In genomic region chr21:41425954-41426655, GRCh38 we compare ENCODE assay signal across 7 cellular contexts. TPM values are rescaled to one million over a fixed set of nuclear protein-coding genes. Genes with fewer than 3 reads are reported as not detected.
DNase-seq lines count a peak whose midpoint lies in the region; ATAC-seq and TF ChIP-seq lines count a peak whose summit lies in the region.

TSS of gene MX1 (plus strand) at chr21:41426239. CDS start at chr21:41432071, 5,832 bp downstream.

- H3K9me3 Mint-ChIP-seq in activated naive CD8-positive, alpha-beta T cell (ENCODE audit: low read depth): no peaks in the 10 kb centered on the region
- H3K9me3 Mint-ChIP-seq in type B pancreatic cell: no peaks in the 10 kb centered on the region

- peak within 1 kb of the TSS; percentile 94 for H3K27ac Mint-ChIP-seq in activated naive CD8-positive, alpha-beta T cell
- peak within 1 kb of the TSS; percentile 26 for H3K27ac Mint-ChIP-seq in type B pancreatic cell

- H3K9me3 ChIP-seq in prostate gland: no peaks in the 10 kb centered on the region

- H3K27me3 ChIP-seq in prostate gland (replicated peaks; ENCODE audit: insufficient read depth): no peaks in the 10 kb centered on the region

- H3K27me3 Mint-ChIP-seq in activated naive CD8-positive, alpha-beta T cell: no peaks in the 10 kb centered on the region
- peaks cover 31% of the 10 kb centered on the region for H3K27me3 Mint-ChIP-seq in type B pancreatic cell

- 2% methylated on average over 59 of the region's 62 CpGs for WGBS in prostate gland

- H3K36me3 ChIP-seq in prostate gland: no peaks in the 10 kb centered on the region

- peaks cover 6% of the 10 kb centered on the region for H3K36me3 Mint-ChIP-seq in activated naive CD8-positive, alpha-beta T cell
- no peaks in the 10 kb centered on the region for H3K36me3 Mint-ChIP-seq in type B pancreatic cell

- intact Hi-C loops in left cardiac atrium (cut with DNase I) (loop anchor here in 1 of 2 donors (10.0 kb wide), 1 partner anchor 61 kb away; the partner anchor contains the start of gene MX2), prostate gland (cut with DNase I) (loop anchor here (10.0 kb wide), 1 partner anchor 261 kb away; the partner anchor contains the start of gene BACE2)

- no peaks in the 10 kb centered on the region for H3K4me1 ChIP-seq in prostate gland (replicated peaks)

- peak; percentile 49 for DNase-seq in RPMI7951 (ENCODE audit: low read depth)
- DNase-seq in left cardiac atrium: peak; percentile 88
- DNase-seq in prostate gland (ENCODE audit: low spot score): peak; percentile 70
- DNase-seq in type B pancreatic cell (ENCODE audit: extremely low spot score, unreplicated experiment): no peak

- ATAC-seq in HG02970 (IDR thresholded peaks at IDR 0.05; ENCODE audit: low FRiP score, unreplicated experiment) (peak; percentile 78), left cardiac atrium (peak; percentile 90 to 94)

- H3K4me3 ChIP-seq in prostate gland: peak within 1 kb of the TSS; percentile 47 to 48

- H3K4me1 Mint-ChIP-seq in activated naive CD8-positive, alpha-beta T cell (ENCODE audit: low read depth): peaks cover 55% of the 10 kb centered on the region
- peaks cover 3% of the 10 kb centered on the region for H3K4me1 Mint-ChIP-seq in type B pancreatic cell (ENCODE audit: unreplicated experiment)

- peak within 1 kb of the TSS; percentile 45 to 57 for H3K27ac ChIP-seq in prostate gland

- TF ChIP-seq CTCF in prostate gland (IDR thresholded peaks at IDR 0.05) (peak in 2 of 4 experiments; percentile 6 to 7), type B pancreatic cell (conservative IDR thresholded peaks at IDR 0.05) (no peak)

- peak within 1 kb of the TSS; percentile 92 for H3K4me3 Mint-ChIP-seq in activated naive CD8-positive, alpha-beta T cell
- H3K4me3 Mint-ChIP-seq in type B pancreatic cell: peak within 1 kb of the TSS; percentile 83

- TF ChIP-seq POLR2A in GM18526 (IDR thresholded peaks at IDR 0.05; ENCODE audit: extremely low read depth, insufficient read length): peak; percentile 98
- peak; percentile 86 for TF ChIP-seq POLR2A in prostate gland (IDR thresholded peaks at IDR 0.05)

RNA-seq across cellular contexts. Expression of gene MX1, which starts in this region (rescaled TPM):
- total RNA-seq in RPMI7951 (2014; rRNA removed; shearing (Covaris generic)): 12.3 and 15.4 TPM in 2 replicates
- 10 to 100 TPM; 15.4 to 48.6 TPM for total RNA-seq in left cardiac atrium
- total RNA-seq in prostate gland: 10 to 100 TPM; 15.6 to 29.1 TPM
- total RNA-seq in type B pancreatic cell (ENCODE audit: low replicate concordance): 9.8 and 34.8 TPM in 2 replicates
